ENCODE assay signal across 8 cellular contexts in genomic region chr2:85595378-85596232, GRCh38. TPM values are rescaled to one million over a fixed set of nuclear protein-coding genes. Genes with fewer than 3 reads are reported as not detected.
A peak's percentile ranks its signal among the peaks of the same experiment; 100 is the strongest.
DNase-seq lines count a peak whose midpoint lies in the region; FAIRE-seq and TF ChIP-seq lines count a peak whose summit lies in the region.

A gene with protein sequence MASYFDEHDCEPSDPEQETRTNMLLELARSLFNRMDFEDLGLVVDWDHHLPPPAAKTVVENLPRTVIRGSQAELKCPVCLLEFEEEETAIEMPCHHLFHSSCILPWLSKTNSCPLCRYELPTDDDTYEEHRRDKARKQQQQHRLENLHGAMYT (plus strand): TSS chr2:85595745. CDS start chr2:85595764, 19 bp downstream.

- H3K27ac ChIP-seq in neuronal stem cell (replicated peaks; ENCODE audit: low read length), result peak within 1 kb of the TSS; percentile 75

- DNase-seq in GM03348 (ENCODE audit: low spot score) (peak; percentile 96), HFF-Myc (ENCODE audit: extremely low read depth, low read depth) (peak; percentile 98), NAMALWA (ENCODE audit: low spot score) (peak; percentile 98), SK-N-DZ (ENCODE audit: low spot score) (peak; percentile 98), frontal cortex (ENCODE audit: low spot score in 2 of 2) (peak; percentile 91 to 96), neuronal stem cell (ENCODE audit: low spot score) (peak; percentile 96)
- DNase-seq in activated naive CD4-positive, alpha-beta T cell treated with anti-CD3 and anti-CD28 coated beads for 36 hours, result peak; percentile 96

- H3K4me1 Mint-ChIP-seq in activated naive CD4-positive, alpha-beta T cell treated with anti-CD3 and anti-CD28 coated beads for 36 hours (ENCODE audit: low read depth), result peaks cover 31% of the 10 kb centered on the region

- peak within 1 kb of the TSS; percentile 62 for H2BK5ac ChIP-seq in neuronal stem cell (ENCODE audit: low read length)

- H2BK120ac ChIP-seq in neuronal stem cell (ENCODE audit: low read depth, low read length), result no peak within 1 kb of the TSS

- peaks cover 0 to 2% of the 10 kb centered on the region in 2 donors for H3K9me3 ChIP-seq in neuronal stem cell (replicated peaks in 1 of 2; ENCODE audit: control insufficient read depth in 2 of 2, insufficient read depth in 1 of 2, low read depth in 1 of 2, low read length in 2 of 2)

- intact Hi-C loops in activated naive CD4-positive, alpha-beta T cell treated with anti-CD3 and anti-CD28 coated beads for 36 hours (cut with micrococcal nuclease), result loop anchor here (1.0 kb wide), 2 partner anchors 8 to 34 kb away; partner anchors contain the start of gene GGCX

- H2AK5ac ChIP-seq in neuronal stem cell (ENCODE audit: low read depth, low read length), result peak within 1 kb of the TSS; percentile 31

- H3K27me3 Mint-ChIP-seq in activated naive CD4-positive, alpha-beta T cell treated with anti-CD3 and anti-CD28 coated beads for 36 hours (ENCODE audit: low read depth), result no peaks in the 10 kb centered on the region

- H3K9ac ChIP-seq in neuronal stem cell (ENCODE audit: low read depth, low read length, poor library complexity), result peak within 1 kb of the TSS; percentile 95

- peaks cover 28 to 37% of the 10 kb centered on the region in 2 donors for H3K36me3 ChIP-seq in neuronal stem cell (replicated peaks in 1 of 2; ENCODE audit: control insufficient read depth in 2 of 2, insufficient read depth in 2 of 2, low read length in 2 of 2)

- H3K4ac ChIP-seq in neuronal stem cell (ENCODE audit: low read length), result no peak within 1 kb of the TSS

- H3K14ac ChIP-seq in neuronal stem cell (ENCODE audit: low read length), result no peak within 1 kb of the TSS

- peak; percentile 96 for FAIRE-seq in frontal cortex (lab: Jason Lieb, UNC)

- no peak within 1 kb of the TSS for H4K8ac ChIP-seq in neuronal stem cell (ENCODE audit: low read depth, low read length)

- H4K91ac ChIP-seq in neuronal stem cell (ENCODE audit: low read depth, low read length, poor library complexity), result no peak within 1 kb of the TSS

- TF ChIP-seq CTCF in HFF-Myc (IDR thresholded peaks at IDR 0.05; ENCODE audit: low read depth, low read length, missing control alignments) (no peak), subcutaneous adipose tissue (IDR thresholded peaks at IDR 0.05; ENCODE audit: low read depth) (no peak)

- H3K36me3 Mint-ChIP-seq in activated naive CD4-positive, alpha-beta T cell treated with anti-CD3 and anti-CD28 coated beads for 36 hours (ENCODE audit: low read depth), result peaks cover 5% of the 10 kb centered on the region

- H3K9me3 Mint-ChIP-seq in activated naive CD4-positive, alpha-beta T cell treated with anti-CD3 and anti-CD28 coated beads for 36 hours, result no peaks in the 10 kb centered on the region

- H3K27me3 ChIP-seq in neuronal stem cell (ENCODE audit: control insufficient read depth in 3 of 3, insufficient read depth in 3 of 3, low read depth in 1 of 3, low read length in 3 of 3), result peaks cover 0 to 3% (median 0%) of the 10 kb centered on the region in 3 experiments

- H3K18ac ChIP-seq in neuronal stem cell (ENCODE audit: low read length), result peak within 1 kb of the TSS; percentile 92

- CTCF ChIA-PET in activated naive CD4-positive, alpha-beta T cell treated with anti-CD3 and anti-CD28 coated beads for 36 hours (lab: Charles Lee), result interaction anchor here (0.6 to 2.4 kb wide), 6 partner anchors 9 to 294 kb away, joined by 3 to 11 read pairs (median 4); no protein-coding TSS in a partner anchor

- H3K4me2 ChIP-seq in neuronal stem cell (ENCODE audit: insufficient read depth, low read length, poor library complexity, severe bottlenecking), result peak within 1 kb of the TSS; percentile 84

- H2AFZ ChIP-seq in neuronal stem cell (ENCODE audit: low read length), result peak within 1 kb of the TSS; percentile 89

- peak within 1 kb of the TSS; percentile 92 for H3K27ac Mint-ChIP-seq in activated naive CD4-positive, alpha-beta T cell treated with anti-CD3 and anti-CD28 coated beads for 36 hours

- peak within 1 kb of the TSS; percentile 38 for H3K23ac ChIP-seq in neuronal stem cell (ENCODE audit: low read depth, low read length, poor library complexity)

- H2BK15ac ChIP-seq in neuronal stem cell (ENCODE audit: low read length), result no peak within 1 kb of the TSS

- peak within 1 kb of the TSS; percentile 97 for H3K4me3 Mint-ChIP-seq in activated naive CD4-positive, alpha-beta T cell treated with anti-CD3 and anti-CD28 coated beads for 36 hours

- peaks cover 10% of the 10 kb centered on the region for H3K79me1 ChIP-seq in neuronal stem cell (ENCODE audit: low read depth, low read length)

- H3K4me3 ChIP-seq in HFF-Myc (replicated peaks; ENCODE audit: low read depth, low read length) (peak within 1 kb of the TSS; percentile 67), neuronal stem cell (ENCODE audit: low read length in 2 of 2) (peak within 1 kb of the TSS; percentile 86 to 99)

- H2BK12ac ChIP-seq in neuronal stem cell (ENCODE audit: low read length), result no peak within 1 kb of the TSS

- no CpG with 5 or more reads among the region's 46 CpGs for WGBS in neuronal stem cell (ENCODE audit: extremely low coverage in 2 of 2, insufficient read length in 2 of 2, insufficient replicate concordance in 1 of 2), 2 donors

- peaks cover 8 to 13% of the 10 kb centered on the region in 2 donors for H3K4me1 ChIP-seq in neuronal stem cell (ENCODE audit: control insufficient read depth in 2 of 2, insufficient read depth in 1 of 2, low read depth in 1 of 2, low read length in 2 of 2)

RNA-seq across cellular contexts. Expression of the gene that starts here (rescaled TPM):
- 200 and 204 TPM in 2 replicates for polyA plus RNA-seq in SK-N-DZ (2014; cell fraction: cytosol; rRNA removed)
- polyA plus RNA-seq in SK-N-DZ (2014; cell fraction: nucleus; rRNA removed), result 162 and 192 TPM in 2 replicates
- total RNA-seq in activated naive CD4-positive, alpha-beta T cell treated with anti-CD3 and anti-CD28 coated beads for 36 hours, result 10 to 100 TPM; 86.8 to 96.1 TPM
- 51.8 TPM for total RNA-seq in frontal cortex
- polyA plus RNA-seq in neuronal stem cell (2013, experiment 1 of 2), result 139 TPM
- 136 TPM for polyA plus RNA-seq in neuronal stem cell (2013, experiment 2 of 2)
- 100 to 1,000 TPM; 150 to 213 (median 158) TPM for total RNA-seq in subcutaneous adipose tissue

Comparison
In these comparisons a context has a peak if more than half of its experiments do, and no peak if none do; other contexts are left out.
1. Peak in every context shown above with its lines: DNase-seq, H3K4me3 ChIP-seq and H3K27ac ChIP-seq.